Comparison of ENCODE assay signal across 21 cellular contexts in the genomic region with DNA sequence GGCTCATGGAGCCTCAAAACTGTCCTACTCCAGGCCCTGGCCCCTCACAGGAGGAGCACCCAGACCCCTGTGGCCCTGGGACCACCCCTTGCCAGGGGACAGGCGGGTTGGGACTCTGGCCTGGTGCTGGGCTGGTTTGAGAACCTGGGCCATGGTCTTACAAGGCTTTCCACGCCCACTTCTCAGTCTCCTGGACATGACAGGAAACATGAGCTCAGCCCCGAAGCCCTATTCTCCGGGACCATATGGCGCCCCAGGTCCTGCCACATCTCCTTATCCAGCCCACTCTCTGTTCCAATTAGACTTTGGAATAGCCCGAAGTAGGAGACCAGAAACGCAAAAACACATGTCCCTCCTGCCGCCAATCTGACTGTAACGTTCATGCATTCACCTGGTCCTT. TPM values are rescaled to one million over a fixed set of nuclear protein-coding genes. Genes with fewer than 3 reads are reported as not detected.
DNase-seq lines count a peak whose midpoint lies in the region; ATAC-seq, FAIRE-seq and TF ChIP-seq lines count a peak whose summit lies in the region.
"Had no signal": no experiment of that assay in that cellular context is flagged by ENCODE, and none has a peak within 500 bp of the region (broad histone marks: within the 10 kb centered on the region; RNA-seq: fewer than 3 reads in every experiment).

No MANE protein-coding gene starts in this region.

- no peak overlapping the region for H4K91ac ChIP-seq in mesenchymal stem cell (ENCODE audit: low read length)

- no peak overlapping the region for H2BK15ac ChIP-seq in mesenchymal stem cell (ENCODE audit: low read depth, poor library complexity, severe bottlenecking)

- peak overlapping the region; percentile 30 for H3K27ac Mint-ChIP-seq in activated T-cell treated with anti-CD3 and anti-CD28 coated beads, Interleukin-2, amount 50 U/mL, for 24 hours
- H3K27ac Mint-ChIP-seq: CD4-positive, alpha-beta T cell had no signal

- H3K27ac ChIP-seq in BLaER1 (peak overlapping the region; percentile 3; the same call in 1 of the 2 replicates), kidney (ENCODE audit: low read depth in 2 of 2, low read length in 2 of 2) (no peak overlapping the region), mesenchymal stem cell (ENCODE audit: low read length, poor library complexity, severe bottlenecking) (no peak overlapping the region), testis (no peak overlapping the region)
- H3K27ac ChIP-seq: GM23248 had no signal

- H3K4me3 Mint-ChIP-seq in activated T-cell treated with anti-CD3 and anti-CD28 coated beads, Interleukin-2, amount 50 U/mL, for 24 hours, result no peak overlapping the region
- H3K4me3 Mint-ChIP-seq in activated T-cell treated with anti-CD3 and anti-CD28 coated beads, Interleukin-2, amount 50 U/mL, for 4 hours, result no peak overlapping the region
- H3K4me3 Mint-ChIP-seq: CD4-positive, alpha-beta T cell had no signal

- no peak overlapping the region for H3K23ac ChIP-seq in mesenchymal stem cell (ENCODE audit: low read length in 2 of 2)

- peaks cover 84% of the 10 kb centered on the region for H3K36me3 Mint-ChIP-seq in activated T-cell treated with anti-CD3 and anti-CD28 coated beads, Interleukin-2, amount 50 U/mL, for 24 hours (ENCODE audit: low read depth)
- H3K36me3 Mint-ChIP-seq in activated T-cell treated with anti-CD3 and anti-CD28 coated beads, Interleukin-2, amount 50 U/mL, for 4 hours (ENCODE audit: insufficient read depth), result peaks cover 29% of the 10 kb centered on the region

- H3K4me2 ChIP-seq in BLaER1 (no peak overlapping the region), mesenchymal stem cell (ENCODE audit: low read length, poor library complexity, severe bottlenecking) (no peak overlapping the region)

- H3K4me3 ChIP-seq in BLaER1, result no peak overlapping the region
- H3K4me3 ChIP-seq in kidney (ENCODE audit: low read length in 2 of 2), result no peak overlapping the region
- H3K4me3 ChIP-seq in mesenchymal stem cell (ENCODE audit: insufficient read depth in 1 of 2, low read depth in 1 of 2, low read length in 2 of 2), result no peak overlapping the region
- no peak overlapping the region for H3K4me3 ChIP-seq in testis
- H3K4me3 ChIP-seq: GM23248 had no signal

- FAIRE-seq in kidney (lab: Jason Lieb, UNC), result no peak
- FAIRE-seq: A204.1, GM19239, RCC 7860 had no signal

- H3K79me1 ChIP-seq in mesenchymal stem cell (replicated peaks; ENCODE audit: low read length, poor library complexity, severe bottlenecking), result no peaks in the 10 kb centered on the region

- TF ChIP-seq POLR2A in testis (IDR thresholded peaks at IDR 0.05), result no peak

- H3K27me3 ChIP-seq in BLaER1, result no peaks in the 10 kb centered on the region
- peaks cover 8 to 23% of the 10 kb centered on the region in 2 experiments for H3K27me3 ChIP-seq in mesenchymal stem cell (ENCODE audit: control insufficient read depth in 1 of 2, insufficient read depth in 1 of 2, low read length in 2 of 2)
- no peaks in the 10 kb centered on the region for H3K27me3 ChIP-seq in testis
- H3K27me3 ChIP-seq: BE2C had no signal

- no peak overlapping the region for H3K18ac ChIP-seq in mesenchymal stem cell (ENCODE audit: low read depth in 1 of 2, low read length in 2 of 2)

- no peak overlapping the region for H2BK120ac ChIP-seq in mesenchymal stem cell (ENCODE audit: low read depth, low read length)

- 82% methylated on average over 9 of the region's 9 CpGs for WGBS in mesenchymal stem cell
- 97 to 98% methylated on average over 9 of the region's 9 CpGs for WGBS in testis, 2 donors

- no peak overlapping the region for H3K14ac ChIP-seq in mesenchymal stem cell (ENCODE audit: low read length in 2 of 2)

- H3K27me3 Mint-ChIP-seq in activated T-cell treated with anti-CD3 and anti-CD28 coated beads, Interleukin-2, amount 50 U/mL, for 24 hours, result no peaks in the 10 kb centered on the region
- no peaks in the 10 kb centered on the region for H3K27me3 Mint-ChIP-seq in activated T-cell treated with anti-CD3 and anti-CD28 coated beads, Interleukin-2, amount 50 U/mL, for 4 hours (ENCODE audit: low read depth)
- H3K27me3 Mint-ChIP-seq: CD4-positive, alpha-beta T cell had no signal

- H3K9ac ChIP-seq in BLaER1, result 0 out of 2 replicates have a peak overlapping the region, but pooled peaks have one; percentile 45
- no peak overlapping the region for H3K9ac ChIP-seq in kidney (ENCODE audit: low read length in 2 of 2)
- H3K9ac ChIP-seq in mesenchymal stem cell (ENCODE audit: low read length), result no peak overlapping the region
- H3K9ac ChIP-seq: GM23248 had no signal

- H3K9me3 Mint-ChIP-seq in activated T-cell treated with anti-CD3 and anti-CD28 coated beads, Interleukin-2, amount 50 U/mL, for 24 hours, result no peaks in the 10 kb centered on the region
- H3K9me3 Mint-ChIP-seq in activated T-cell treated with anti-CD3 and anti-CD28 coated beads, Interleukin-2, amount 50 U/mL, for 4 hours, result no peaks in the 10 kb centered on the region
- H3K9me3 Mint-ChIP-seq: CD4-positive, alpha-beta T cell had no signal

- no peak overlapping the region for H2BK12ac ChIP-seq in mesenchymal stem cell (ENCODE audit: low read length in 2 of 2)

- H3K36me3 ChIP-seq in BLaER1, result peaks cover 90% of the 10 kb centered on the region
- H3K36me3 ChIP-seq in kidney (ENCODE audit: control insufficient read depth in 1 of 2, insufficient read depth in 2 of 2, low read length in 2 of 2), result peaks cover 0 to 3% of the 10 kb centered on the region in 2 donors
- no peaks in the 10 kb centered on the region for H3K36me3 ChIP-seq in mesenchymal stem cell (ENCODE audit: control insufficient read depth in 1 of 2, insufficient read depth in 2 of 2, low read depth in 1 of 2, low read length in 2 of 2)
- no peaks in the 10 kb centered on the region for H3K36me3 ChIP-seq in testis (ENCODE audit: low read depth, missing control alignments)
- H3K36me3 ChIP-seq: BE2C had no signal

- H3K4me1 ChIP-seq in BLaER1 (peaks cover 28% of the 10 kb centered on the region), kidney (ENCODE audit: control insufficient read depth in 1 of 2, insufficient read depth in 1 of 2, low read depth in 1 of 2, low read length in 2 of 2) (no peaks in the 10 kb centered on the region), mesenchymal stem cell (ENCODE audit: control insufficient read depth, insufficient read depth, low read depth, low read length) (peaks cover 1% of the 10 kb centered on the region), testis (peaks cover 20% of the 10 kb centered on the region)
- H3K4me1 ChIP-seq: BE2C, Caco-2 had no signal

- H4K20me1 ChIP-seq in BLaER1, result peaks cover 67% of the 10 kb centered on the region

- no peak overlapping the region for H2BK5ac ChIP-seq in mesenchymal stem cell (ENCODE audit: low read depth, low read length, poor library complexity, severe bottlenecking)

- intact Hi-C loops in kidney (cut with DNase I), result no loop called here
- intact Hi-C loops in testis (cut with DNase I; ENCODE audit: low total_unique reads), result no loop called here

- no peak overlapping the region for H3K4ac ChIP-seq in mesenchymal stem cell (ENCODE audit: low read depth in 1 of 2, low read length in 2 of 2)

- no peak overlapping the region for H2AFZ ChIP-seq in mesenchymal stem cell (ENCODE audit: low read depth, low read length)
- H2AFZ ChIP-seq: GM23248 had no signal

- TF ChIP-seq CTCF in kidney (IDR thresholded peaks at IDR 0.05; ENCODE audit: borderline replicate concordance, extremely low read depth, insufficient read depth) (no peak), testis (IDR thresholded peaks at IDR 0.05) (no peak)

- ATAC-seq in activated T-cell treated with anti-CD3 and anti-CD28 coated beads, Interleukin-2, amount 50 U/mL, for 4 hours, result no peak

- H4K8ac ChIP-seq in mesenchymal stem cell (ENCODE audit: low read length), result no peak overlapping the region

- no peak overlapping the region for H2AK5ac ChIP-seq in mesenchymal stem cell (ENCODE audit: low read length, severe bottlenecking)

- H3K4me1 Mint-ChIP-seq in activated T-cell treated with anti-CD3 and anti-CD28 coated beads, Interleukin-2, amount 50 U/mL, for 24 hours (ENCODE audit: low read depth), result no peaks in the 10 kb centered on the region
- no peaks in the 10 kb centered on the region for H3K4me1 Mint-ChIP-seq in activated T-cell treated with anti-CD3 and anti-CD28 coated beads, Interleukin-2, amount 50 U/mL, for 4 hours (ENCODE audit: low read depth)

- H3K9me3 ChIP-seq in BLaER1 (no peaks in the 10 kb centered on the region), kidney (ENCODE audit: control insufficient read depth in 1 of 2, low read length in 2 of 2) (no peaks in the 10 kb centered on the region), mesenchymal stem cell (ENCODE audit: control insufficient read depth, low read length) (no peaks in the 10 kb centered on the region), testis (no peaks in the 10 kb centered on the region)
- H3K9me3 ChIP-seq: BE2C, Caco-2 had no signal

- no peak for DNase-seq in activated T-cell treated with anti-CD3 and anti-CD28 coated beads, Interleukin-2, amount 50 U/mL, for 24 hours
- DNase-seq in activated T-cell treated with anti-CD3 and anti-CD28 coated beads, Interleukin-2, amount 50 U/mL, for 4 hours, result no peak
- peak; percentile 70 for DNase-seq in NCI-H82 (lab: John Stamatoyannopoulos, UW)
- DNase-seq in kidney, result peak; percentile 45
- no peak for DNase-seq in mesenchymal stem cell
- DNase-seq in testis, result no peak
- DNase-seq: BE2C; Caco-2; CD4-positive, alpha-beta T cell; GF-D8; GM23248; HCEC 1CT; MM.1S; NCI-H1092; NCI-H1436 treated with DMSO at 0.1 percent for 48 hours; NCI-H2029; SHP77 had no signal

RNA-seq across cellular contexts. Expression of a gene that starts 47.9 kb away (rescaled TPM):
- 100 to 1,000 TPM; 199 to 230 (median 202) TPM for total RNA-seq in activated T-cell treated with anti-CD3 and anti-CD28 coated beads, Interleukin-2, amount 50 U/mL, for 4 hours
- total RNA-seq in kidney (28.1 TPM), testis (1 to 10 TPM; 9.0 to 9.3 TPM)
- polyA plus RNA-seq in kidney (ENCODE audit: insufficient read depth, low read depth, low replicate concordance) (19.6 TPM), testis (ENCODE audit: insufficient read depth, low read depth, low replicate concordance) (9.8 TPM)
- polyA plus RNA-seq in mesenchymal stem cell (2013, experiment 1 of 2), result 1.0 TPM
- polyA plus RNA-seq in mesenchymal stem cell (2013, experiment 2 of 2), result 0.92 TPM

Comparison
In these comparisons a context has a peak if more than half of its experiments do, and no peak if none do; other contexts are left out.
1. DNase-seq: peak in NCI-H82 (single experiment) and kidney (single experiment); none in activated T-cell treated with anti-CD3 and anti-CD28 coated beads, Interleukin-2, amount 50 U/mL, for 24 hours (single experiment), activated T-cell treated with anti-CD3 and anti-CD28 coated beads, Interleukin-2, amount 50 U/mL, for 4 hours (single experiment), mesenchymal stem cell (single experiment) and testis (single experiment).